Comparison of ENCODE assay signal across 2 cellular contexts in the genomic region with DNA sequence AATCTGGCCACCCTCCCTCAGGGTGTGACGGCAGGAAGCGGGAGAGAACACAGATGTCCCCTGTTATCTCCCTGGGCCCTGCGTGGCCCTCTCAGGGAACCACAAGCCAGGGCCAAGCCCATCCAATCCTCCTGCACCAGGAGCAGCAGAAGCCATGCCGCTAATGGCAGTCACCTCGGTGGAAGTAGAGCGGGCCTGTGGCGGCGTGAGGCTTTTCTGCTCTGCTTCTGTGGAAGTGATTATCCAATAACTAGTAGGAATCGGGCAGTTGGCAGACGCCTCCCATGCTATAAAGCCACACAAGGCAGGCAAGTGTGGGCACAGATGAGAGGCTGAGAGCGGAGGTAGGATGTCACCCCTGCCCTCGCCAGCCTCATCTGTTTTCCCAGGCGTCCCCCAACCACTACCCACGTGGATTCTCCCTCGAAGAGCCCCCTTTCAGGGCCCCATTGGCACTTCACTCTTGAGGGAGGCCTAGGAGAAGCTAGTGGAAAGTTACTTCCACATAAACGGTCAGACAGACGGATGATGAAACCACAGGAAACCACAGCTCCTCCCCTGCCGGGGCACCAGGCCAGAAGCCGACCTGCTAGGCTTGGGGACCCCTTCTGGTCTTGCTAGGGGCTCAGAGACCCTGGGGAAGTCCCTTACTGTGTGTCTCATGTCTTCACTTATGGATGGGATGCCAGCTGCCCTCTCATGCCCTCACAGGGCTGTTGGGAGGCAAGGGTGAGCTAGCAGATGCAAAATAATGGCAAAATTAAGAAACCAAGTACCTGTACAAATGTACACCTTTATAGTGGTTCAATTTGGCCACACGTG.
A peak's percentile ranks its signal among the peaks of the same experiment; 100 is the strongest.
TF ChIP-seq lines count a peak whose summit lies in the region.

No MANE protein-coding gene starts in this region.

TF ChIP-seq in GM12878, 131 proteins besides CTCF, POLR2A, EP300 and RAD21 (continued from another document and continues in another):
- TF ChIP-seq, protein P1, sequence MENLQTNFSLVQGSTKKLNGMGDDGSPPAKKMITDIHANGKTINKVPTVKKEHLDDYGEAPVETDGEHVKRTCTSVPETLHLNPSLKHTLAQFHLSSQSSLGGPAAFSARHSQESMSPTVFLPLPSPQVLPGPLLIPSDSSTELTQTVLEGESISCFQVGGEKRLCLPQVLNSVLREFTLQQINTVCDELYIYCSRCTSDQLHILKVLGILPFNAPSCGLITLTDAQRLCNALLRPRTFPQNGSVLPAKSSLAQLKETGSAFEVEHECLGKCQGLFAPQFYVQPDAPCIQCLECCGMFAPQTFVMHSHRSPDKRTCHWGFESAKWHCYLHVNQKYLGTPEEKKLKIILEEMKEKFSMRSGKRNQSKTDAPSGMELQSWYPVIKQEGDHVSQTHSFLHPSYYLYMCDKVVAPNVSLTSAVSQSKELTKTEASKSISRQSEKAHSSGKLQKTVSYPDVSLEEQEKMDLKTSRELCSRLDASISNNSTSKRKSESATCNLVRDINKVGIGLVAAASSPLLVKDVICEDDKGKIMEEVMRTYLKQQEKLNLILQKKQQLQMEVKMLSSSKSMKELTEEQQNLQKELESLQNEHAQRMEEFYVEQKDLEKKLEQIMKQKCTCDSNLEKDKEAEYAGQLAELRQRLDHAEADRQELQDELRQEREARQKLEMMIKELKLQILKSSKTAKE (IDR thresholded peaks at IDR 0.05; ENCODE audit: low read depth, poor library complexity, severe bottlenecking) = peak; percentile 68
- TF ChIP-seq RUNX3 (IDR thresholded peaks at IDR 0.05; ENCODE audit: low read length) = no peak
- TF ChIP-seq, protein P2, sequence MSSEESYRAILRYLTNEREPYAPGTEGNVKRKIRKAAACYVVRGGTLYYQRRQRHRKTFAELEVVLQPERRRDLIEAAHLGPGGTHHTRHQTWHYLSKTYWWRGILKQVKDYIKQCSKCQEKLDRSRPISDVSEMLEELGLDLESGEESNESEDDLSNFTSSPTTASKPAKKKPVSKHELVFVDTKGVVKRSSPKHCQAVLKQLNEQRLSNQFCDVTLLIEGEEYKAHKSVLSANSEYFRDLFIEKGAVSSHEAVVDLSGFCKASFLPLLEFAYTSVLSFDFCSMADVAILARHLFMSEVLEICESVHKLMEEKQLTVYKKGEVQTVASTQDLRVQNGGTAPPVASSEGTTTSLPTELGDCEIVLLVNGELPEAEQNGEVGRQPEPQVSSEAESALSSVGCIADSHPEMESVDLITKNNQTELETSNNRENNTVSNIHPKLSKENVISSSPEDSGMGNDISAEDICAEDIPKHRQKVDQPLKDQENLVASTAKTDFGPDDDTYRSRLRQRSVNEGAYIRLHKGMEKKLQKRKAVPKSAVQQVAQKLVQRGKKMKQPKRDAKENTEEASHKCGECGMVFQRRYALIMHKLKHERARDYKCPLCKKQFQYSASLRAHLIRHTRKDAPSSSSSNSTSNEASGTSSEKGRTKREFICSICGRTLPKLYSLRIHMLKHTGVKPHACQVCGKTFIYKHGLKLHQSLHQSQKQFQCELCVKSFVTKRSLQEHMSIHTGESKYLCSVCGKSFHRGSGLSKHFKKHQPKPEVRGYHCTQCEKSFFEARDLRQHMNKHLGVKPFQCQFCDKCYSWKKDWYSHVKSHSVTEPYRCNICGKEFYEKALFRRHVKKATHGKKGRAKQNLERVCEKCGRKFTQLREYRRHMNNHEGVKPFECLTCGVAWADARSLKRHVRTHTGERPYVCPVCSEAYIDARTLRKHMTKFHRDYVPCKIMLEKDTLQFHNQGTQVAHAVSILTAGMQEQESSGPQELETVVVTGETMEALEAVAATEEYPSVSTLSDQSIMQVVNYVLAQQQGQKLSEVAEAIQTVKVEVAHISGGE (CRISPR knock-in tag; IDR thresholded peaks at IDR 0.05) = no peak
- TF ChIP-seq ZNF622 (IDR thresholded peaks at IDR 0.05) = no peak
- TF ChIP-seq, protein P3, sequence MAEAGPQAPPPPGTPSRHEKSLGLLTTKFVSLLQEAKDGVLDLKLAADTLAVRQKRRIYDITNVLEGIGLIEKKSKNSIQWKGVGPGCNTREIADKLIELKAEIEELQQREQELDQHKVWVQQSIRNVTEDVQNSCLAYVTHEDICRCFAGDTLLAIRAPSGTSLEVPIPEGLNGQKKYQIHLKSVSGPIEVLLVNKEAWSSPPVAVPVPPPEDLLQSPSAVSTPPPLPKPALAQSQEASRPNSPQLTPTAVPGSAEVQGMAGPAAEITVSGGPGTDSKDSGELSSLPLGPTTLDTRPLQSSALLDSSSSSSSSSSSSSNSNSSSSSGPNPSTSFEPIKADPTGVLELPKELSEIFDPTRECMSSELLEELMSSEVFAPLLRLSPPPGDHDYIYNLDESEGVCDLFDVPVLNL (IDR thresholded peaks at IDR 0.05; ENCODE audit: low read depth, low read length) = no peak
- TF ChIP-seq NRF1 (conservative IDR thresholded peaks at IDR 0.05; ENCODE audit: low read depth, low read length) = no peak
- TF ChIP-seq BCLAF1 (IDR thresholded peaks at IDR 0.05) = no peak
- peak in 1 of 2 experiments; percentile 30; a peak in 1 of 4 replicates for TF ChIP-seq BHLHE40 (IDR thresholded peaks at IDR 0.05; ENCODE audit: borderline replicate concordance in 1 of 2, low read depth in 2 of 2, low read length in 1 of 2)
- no peak for TF ChIP-seq TARDBP (IDR thresholded peaks at IDR 0.05; ENCODE audit: borderline replicate concordance)
- TF ChIP-seq SMAD1 (IDR thresholded peaks at IDR 0.05; ENCODE audit: low read depth, partially characterized antibody) = peak; percentile 61
- no peak for TF ChIP-seq LARP7 (IDR thresholded peaks at IDR 0.05)
- 0 out of 2 replicates have a peak, but pooled peaks have one; percentile 2 for TF ChIP-seq TAF1 (IDR thresholded peaks at IDR 0.05; ENCODE audit: borderline replicate concordance, low read depth, low read length)
- no peak for TF ChIP-seq CHD4 (IDR thresholded peaks at IDR 0.05)
- TF ChIP-seq KLF5 (IDR thresholded peaks at IDR 0.05; ENCODE audit: partially characterized antibody) = peak; percentile 41
- peak in 1 of 2 experiments; percentile 57; a peak in 2 of 4 replicates for TF ChIP-seq CEBPB (IDR thresholded peaks at IDR 0.05; ENCODE audit: borderline replicate concordance in 1 of 2, low read depth in 2 of 2, low read length in 2 of 2)

TF ChIP-seq in HepG2, 621 proteins besides CTCF, POLR2A, EP300 and RAD21 (continued from another document and continues in another):
- TF ChIP-seq TIGD3 (CRISPR knock-in tag; IDR thresholded peaks at IDR 0.05; ENCODE audit: borderline replicate concordance) (no peak), ZBTB21 (CRISPR knock-in tag; IDR thresholded peaks at IDR 0.05) (no peak), ATF3 (CRISPR knock-in tag; IDR thresholded peaks at IDR 0.05) (peak; percentile 55), MED1 (CRISPR knock-in tag; IDR thresholded peaks at IDR 0.05) (0 out of 2 replicates have a peak, but pooled peaks have one; percentile 17), SRF (IDR thresholded peaks at IDR 0.05; ENCODE audit: low read depth, low read length) (no peak), ETV5 (CRISPR knock-in tag; IDR thresholded peaks at IDR 0.05; ENCODE audit: borderline replicate concordance) (peak; percentile 18; the same call in 1 of the 2 replicates), SP140L (CRISPR knock-in tag; IDR thresholded peaks at IDR 0.05; ENCODE audit: borderline replicate concordance) (no peak), USF2 (IDR thresholded peaks at IDR 0.05; ENCODE audit: low read depth, low read length) (no peak), USF2 (CRISPR knock-in tag; IDR thresholded peaks at IDR 0.05; ENCODE audit: borderline replicate concordance) (no peak), ZBTB49 (CRISPR knock-in tag; IDR thresholded peaks at IDR 0.05; ENCODE audit: borderline replicate concordance) (no peak), PHF21A (CRISPR knock-in tag; IDR thresholded peaks at IDR 0.05) (no peak), HHEX (CRISPR knock-in tag; IDR thresholded peaks at IDR 0.05) (no peak), ZNF292 (CRISPR knock-in tag; IDR thresholded peaks at IDR 0.05; ENCODE audit: borderline replicate concordance, low read depth) (no peak), ZNF280B (CRISPR knock-in tag; IDR thresholded peaks at IDR 0.05; ENCODE audit: borderline replicate concordance) (no peak), SMAD9 (CRISPR knock-in tag; IDR thresholded peaks at IDR 0.05) (no peak), ZBTB42 (CRISPR knock-in tag; IDR thresholded peaks at IDR 0.05) (no peak), KLF9 (CRISPR knock-in tag; IDR thresholded peaks at IDR 0.05; ENCODE audit: low read depth) (no peak), ZFX (CRISPR knock-in tag; IDR thresholded peaks at IDR 0.05; ENCODE audit: low read depth) (peak; percentile 41), CBFB (CRISPR knock-in tag; IDR thresholded peaks at IDR 0.05) (peak; percentile 54; the same call in 1 of the 2 replicates), CEBPG (CRISPR knock-in tag; IDR thresholded peaks at IDR 0.05) (peak; percentile 77), SPEN (CRISPR knock-in tag; IDR thresholded peaks at IDR 0.05; ENCODE audit: low read depth) (no peak), BRD4 (CRISPR knock-in tag; IDR thresholded peaks at IDR 0.05) (no peak), RBM39 (IDR thresholded peaks at IDR 0.05; ENCODE audit: low read depth, low read length, poor library complexity, severe bottlenecking) (no peak)
- TF ChIP-seq, protein P4, sequence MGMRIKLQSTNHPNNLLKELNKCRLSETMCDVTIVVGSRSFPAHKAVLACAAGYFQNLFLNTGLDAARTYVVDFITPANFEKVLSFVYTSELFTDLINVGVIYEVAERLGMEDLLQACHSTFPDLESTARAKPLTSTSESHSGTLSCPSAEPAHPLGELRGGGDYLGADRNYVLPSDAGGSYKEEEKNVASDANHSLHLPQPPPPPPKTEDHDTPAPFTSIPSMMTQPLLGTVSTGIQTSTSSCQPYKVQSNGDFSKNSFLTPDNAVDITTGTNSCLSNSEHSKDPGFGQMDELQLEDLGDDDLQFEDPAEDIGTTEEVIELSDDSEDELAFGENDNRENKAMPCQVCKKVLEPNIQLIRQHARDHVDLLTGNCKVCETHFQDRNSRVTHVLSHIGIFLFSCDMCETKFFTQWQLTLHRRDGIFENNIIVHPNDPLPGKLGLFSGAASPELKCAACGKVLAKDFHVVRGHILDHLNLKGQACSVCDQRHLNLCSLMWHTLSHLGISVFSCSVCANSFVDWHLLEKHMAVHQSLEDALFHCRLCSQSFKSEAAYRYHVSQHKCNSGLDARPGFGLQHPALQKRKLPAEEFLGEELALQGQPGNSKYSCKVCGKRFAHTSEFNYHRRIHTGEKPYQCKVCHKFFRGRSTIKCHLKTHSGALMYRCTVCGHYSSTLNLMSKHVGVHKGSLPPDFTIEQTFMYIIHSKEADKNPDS (CRISPR knock-in tag; IDR thresholded peaks at IDR 0.05) = no peak
- TF ChIP-seq, protein P5, sequence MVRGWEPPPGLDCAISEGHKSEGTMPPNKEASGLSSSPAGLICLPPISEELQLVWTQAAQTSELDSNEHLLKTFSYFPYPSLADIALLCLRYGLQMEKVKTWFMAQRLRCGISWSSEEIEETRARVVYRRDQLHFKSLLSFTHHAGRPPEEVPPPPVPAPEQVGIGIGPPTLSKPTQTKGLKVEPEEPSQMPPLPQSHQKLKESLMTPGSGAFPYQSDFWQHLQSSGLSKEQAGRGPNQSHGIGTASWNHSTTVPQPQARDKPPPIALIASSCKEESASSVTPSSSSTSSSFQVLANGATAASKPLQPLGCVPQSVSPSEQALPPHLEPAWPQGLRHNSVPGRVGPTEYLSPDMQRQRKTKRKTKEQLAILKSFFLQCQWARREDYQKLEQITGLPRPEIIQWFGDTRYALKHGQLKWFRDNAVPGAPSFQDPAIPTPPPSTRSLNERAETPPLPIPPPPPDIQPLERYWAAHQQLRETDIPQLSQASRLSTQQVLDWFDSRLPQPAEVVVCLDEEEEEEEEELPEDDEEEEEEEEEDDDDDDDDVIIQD (CRISPR knock-in tag; IDR thresholded peaks at IDR 0.05; ENCODE audit: low read depth) = no peak
